Comparison of ENCODE assay signal across 23 cellular contexts in the genomic region with DNA sequence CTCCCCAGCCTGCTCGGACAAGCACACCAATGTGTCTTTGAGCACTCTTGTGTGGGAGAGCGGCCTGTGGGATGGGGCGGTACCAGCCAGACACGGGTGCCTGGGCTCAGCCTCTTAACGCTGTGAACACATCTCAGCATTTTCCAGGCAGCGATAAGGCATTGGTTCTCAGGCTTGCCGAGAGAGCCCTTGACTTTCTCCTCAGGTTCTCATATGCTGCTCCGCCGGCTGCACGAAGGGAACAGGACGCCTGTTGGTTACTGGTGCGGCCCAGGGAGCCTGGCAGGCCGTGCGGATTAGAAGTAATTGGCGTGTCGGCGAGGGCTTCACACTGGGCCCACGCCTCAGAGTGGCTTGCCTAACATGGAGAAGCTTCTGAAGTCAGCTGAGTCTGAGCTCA.
"Had no signal": no experiment of that assay in that cellular context is flagged by ENCODE, and none has a peak within 500 bp of the region (broad histone marks: within the 10 kb centered on the region; RNA-seq: fewer than 3 reads in every experiment).

No MANE protein-coding gene starts in this region.

- H3K36me3 ChIP-seq: brain microvascular endothelial cell, neutrophil, ovary, thoracic aorta had no signal

- ATAC-seq: activated CD4-positive, alpha-beta T cell treated with anti-CD3 and anti-CD28 coated beads for 36 hours; activated CD8-positive, alpha-beta T cell treated with anti-CD3 and anti-CD28 coated beads, Interleukin-2, amount 10 ng/mL, durations not matched to agents 7 days and 5 days; activated T-cell treated with anti-CD3 and anti-CD28 coated beads, Interleukin-2, amount 50 U/mL, for 72 hours; effector memory CD8-positive, alpha-beta T cell; left colon; mucosa of descending colon; natural killer cell treated with Interleukin-12 subunit alpha and Interleukin-12 subunit beta and Interleukin-15 and Interleukin-18, amount 100 ng/mL, for 72 hours; stimulated activated effector memory CD8-positive, alpha-beta T cell treated with anti-CD3 and anti-CD28 coated beads, Interleukin-12 subunit alpha, Interleukin-12 subunit beta, amount 100 ng/mL, for 72 hours had no signal

- H3K27me3 ChIP-seq: brain microvascular endothelial cell, neutrophil, ovary, sigmoid colon had no signal

- DNase-seq: activated CD4-positive, alpha-beta T cell treated with anti-CD3 and anti-CD28 coated beads for 36 hours; activated CD4-positive, CD25-positive, alpha-beta regulatory T cell; activated CD8-positive, alpha-beta T cell treated with anti-CD3 and anti-CD28 coated beads, Interleukin-2, amount 10 ng/mL, durations not matched to agents 7 days and 5 days; activated naive CD4-positive, alpha-beta T cell; activated T-cell treated with anti-CD3 and anti-CD28 coated beads for 4 hours; activated T-cell treated with anti-CD3 and anti-CD28 coated beads, Interleukin-2, amount 50 U/mL, for 72 hours; brain microvascular endothelial cell; effector memory CD8-positive, alpha-beta T cell; foreskin fibroblast; head of caudate nucleus; hippocampal formation; left colon; mucosa of descending colon; ovary; sigmoid colon; small intestine; stimulated activated CD4-positive, alpha-beta T cell treated with anti-CD3 and anti-CD28 coated beads, Interleukin-4, amount 100 ng/mL, for 24 hours; T-helper 1 cell had no signal

- H3K4me3 ChIP-seq: coronary artery, mucosa of descending colon, ovary, sigmoid colon, thoracic aorta had no signal

- H3K9me3 ChIP-seq: mucosa of descending colon, neutrophil, ovary, sigmoid colon, thoracic aorta had no signal

- H3K27ac ChIP-seq: brain microvascular endothelial cell, coronary artery, neutrophil, ovary, sigmoid colon, thoracic aorta had no signal
